9 cellular contexts compared by ENCODE assay signal in genomic region chr18:22913861-22914260, GRCh38. TPM values are rescaled to one million over a fixed set of nuclear protein-coding genes. Genes with fewer than 3 reads are reported as not detected.
A peak's percentile ranks its signal among the peaks of the same experiment; 100 is the strongest.
DNase-seq lines count a peak whose midpoint lies in the region; ATAC-seq and TF ChIP-seq lines count a peak whose summit lies in the region.
"Had no signal": no experiment of that assay in that cellular context is flagged by ENCODE, and none has a peak within 500 bp of the region (broad histone marks: within the 10 kb centered on the region; RNA-seq: fewer than 3 reads in every experiment).

No MANE protein-coding gene starts in this region.

- peak overlapping the region; percentile 81 for H3K9ac ChIP-seq in mammary epithelial cell (ENCODE audit: insufficient read depth, low read length)

- no peak for TF ChIP-seq EP300 in sigmoid colon (IDR thresholded peaks at IDR 0.05)

- peak; percentile 79 for ATAC-seq in lung (ENCODE audit: insufficient read depth, low FRiP score)

- no peak overlapping the region for H2AFZ ChIP-seq in mammary epithelial cell (ENCODE audit: low read depth, low read length)

- no peaks in the 10 kb centered on the region for H3K9me3 ChIP-seq in mammary epithelial cell (replicated peaks; ENCODE audit: insufficient read depth, low read length)
- H3K9me3 ChIP-seq in lung (ENCODE audit: control insufficient read depth in 2 of 2, insufficient read depth in 1 of 2, low read length in 1 of 2) = no peaks in the 10 kb centered on the region
- no peaks in the 10 kb centered on the region for H3K9me3 ChIP-seq in sigmoid colon

- H3K4me3 ChIP-seq in mammary epithelial cell (replicated peaks in 1 of 3; ENCODE audit: insufficient read depth in 1 of 3, low read depth in 2 of 3, low read length in 3 of 3) (peak overlapping the region; percentile 41 to 99 (median 83)), lung (no peak overlapping the region), sigmoid colon (no peak overlapping the region)

- H3K4me3 Mint-ChIP-seq in activated naive CD8-positive, alpha-beta T cell treated with anti-CD3 and anti-CD28 coated beads for 36 hours = no peak overlapping the region

- CTCF ChIA-PET in mammary epithelial cell (lab: Charles Lee; ENCODE audit: low non-redundant PET) = interaction anchor here (0.7 kb wide), 1 partner anchor 86 kb away, joined by 3 read pairs; no protein-coding TSS in a partner anchor

- H3K27me3 ChIP-seq in mammary epithelial cell (ENCODE audit: insufficient read depth, low read length) (no peaks in the 10 kb centered on the region), lung (ENCODE audit: control insufficient read depth, insufficient read depth) (no peaks in the 10 kb centered on the region), sigmoid colon (no peaks in the 10 kb centered on the region)

- peak overlapping the region; percentile 83 for H3K27ac ChIP-seq in mammary epithelial cell (ENCODE audit: insufficient read depth, low read depth, low read length)
- no peak overlapping the region for H3K27ac ChIP-seq in lung (ENCODE audit: low read depth in 1 of 2, low read length in 1 of 2)
- H3K27ac ChIP-seq in sigmoid colon = no peak overlapping the region

- H3K4me1 ChIP-seq in mammary epithelial cell (ENCODE audit: insufficient read depth, low read length) (peaks cover 26% of the 10 kb centered on the region), lung (ENCODE audit: control insufficient read depth in 2 of 2, insufficient read depth in 2 of 2, low read length in 2 of 2) (no peaks in the 10 kb centered on the region), sigmoid colon (no peaks in the 10 kb centered on the region)

- no peak overlapping the region for H3K27ac Mint-ChIP-seq in activated naive CD8-positive, alpha-beta T cell treated with anti-CD3 and anti-CD28 coated beads for 36 hours

- H3K4me2 ChIP-seq in mammary epithelial cell (ENCODE audit: insufficient read depth, low read depth, low read length) = peak overlapping the region; percentile 89

- no peaks in the 10 kb centered on the region for H3K4me1 Mint-ChIP-seq in activated naive CD8-positive, alpha-beta T cell treated with anti-CD3 and anti-CD28 coated beads for 36 hours

- H3K27me3 Mint-ChIP-seq in activated naive CD8-positive, alpha-beta T cell treated with anti-CD3 and anti-CD28 coated beads for 36 hours = peaks cover 5% of the 10 kb centered on the region

- peaks cover 2% of the 10 kb centered on the region for H3K36me3 Mint-ChIP-seq in activated naive CD8-positive, alpha-beta T cell treated with anti-CD3 and anti-CD28 coated beads for 36 hours

- DNase-seq in COR-L47 (lab: John Stamatoyannopoulos, UW) (peak; percentile 73), NCI-H1417 (lab: John Stamatoyannopoulos, UW) (peak in 2 of 3 experiments; percentile 82 to 96), mammary epithelial cell (peak; percentile 96), lung (ENCODE audit: low spot score) (peak; percentile 82), sigmoid colon (no peak)
- no peak for DNase-seq in activated naive CD8-positive, alpha-beta T cell treated with anti-CD3 and anti-CD28 coated beads for 36 hours
- DNase-seq in activated T-cell treated with anti-CD3 and anti-CD28 coated beads, Interleukin-2, amount 50 U/mL, for 1 hour = no peak
- DNase-seq in activated naive CD4-positive, alpha-beta T cell treated with Interleukin-2 at 50 U/mL for 16 hours = no peak
- DNase-seq: ACHN had no signal

- H3K79me2 ChIP-seq in mammary epithelial cell (ENCODE audit: insufficient read depth, low read length) = peaks cover 44% of the 10 kb centered on the region

- H3K36me3 ChIP-seq in mammary epithelial cell (ENCODE audit: insufficient read depth, low read length) (peaks cover 7% of the 10 kb centered on the region), lung (ENCODE audit: control insufficient read depth in 2 of 2, insufficient read depth in 2 of 2, low read length in 2 of 2) (no peaks in the 10 kb centered on the region), sigmoid colon (no peaks in the 10 kb centered on the region)

- no peaks in the 10 kb centered on the region for H4K20me1 ChIP-seq in mammary epithelial cell (ENCODE audit: insufficient read depth, low read length)

- TF ChIP-seq CTCF in mammary epithelial cell (conservative IDR thresholded peaks at IDR 0.05 in 1 of 2, IDR thresholded peaks at IDR 0.05 in 1 of 2; ENCODE audit: extremely low read depth in 1 of 2, insufficient read depth in 1 of 2, low read depth in 1 of 2, low read length in 2 of 2) (no peak), lung (IDR thresholded peaks at IDR 0.05; ENCODE audit: control extremely low read depth, extremely low read depth) (no peak), sigmoid colon (IDR thresholded peaks at IDR 0.05) (no peak)

- no peak for TF ChIP-seq POLR2A in sigmoid colon (IDR thresholded peaks at IDR 0.05)

- H3K9me3 Mint-ChIP-seq in activated naive CD8-positive, alpha-beta T cell treated with anti-CD3 and anti-CD28 coated beads for 36 hours = no peaks in the 10 kb centered on the region

- intact Hi-C loops in mammary epithelial cell (cut with micrococcal nuclease) (loop anchor here (1.0 kb wide), 6 partner anchors 19 to 100 kb away; partner anchors contain the start of gene RBBP8), sigmoid colon (cut with DNase I) (no loop called here)

- in situ Hi-C loops in mammary epithelial cell (cut with MboI; ENCODE audit: low sequenced_read_pairs in 2 of 2) = no loop called here

- dilution Hi-C loops in mammary epithelial cell (cut with HindIII; ENCODE audit: low sequenced_read_pairs) = loop anchor here (5.0 kb wide), 1 partner anchor 57 kb away; no protein-coding TSS in a partner anchor

- no TSS peak for BruUV-seq in mammary epithelial cell (replicated peaks; lab: Mats Ljungman, UMichigan)

- WGBS in mammary epithelial cell (ENCODE audit: low coverage, missing lambda C conversion rate) = 0% methylated on average over 3 of the region's 3 CpGs
- 61 to 83% methylated on average over 3 of the region's 3 CpGs for WGBS in lung, 2 donors
- 18 to 56% methylated on average over 3 of the region's 3 CpGs for WGBS in sigmoid colon, 2 donors

RNA-seq across cellular contexts. Expression of gene RBBP8, which starts 19.3 kb away (rescaled TPM):
- total RNA-seq in mammary epithelial cell (100 to 1,000 TPM; 165 to 692 TPM), lung (10 to 100 TPM; 30.8 to 33.8 TPM), sigmoid colon (10 to 100 TPM; 10.3 to 22.7 (median 14.7) TPM)
- polyA plus RNA-seq in mammary epithelial cell (91.8 TPM), lung (10 to 100 TPM; 24.9 to 64.3 TPM), sigmoid colon (10 to 100 TPM; 23.3 to 30.7 (median 23.4) TPM)
- polyA minus RNA-seq in mammary epithelial cell = 59.2 TPM
- total RNA-seq in activated naive CD8-positive, alpha-beta T cell treated with anti-CD3 and anti-CD28 coated beads for 36 hours = 10 to 100 TPM; 81.5 to 85.3 TPM

Comparison
In these comparisons a context has a peak if more than half of its experiments do, and no peak if none do; other contexts are left out.
1. DNase-seq: peak in COR-L47 (single experiment), NCI-H1417 (2 of 3), mammary epithelial cell (single experiment) and lung (single experiment); none in activated naive CD8-positive, alpha-beta T cell treated with anti-CD3 and anti-CD28 coated beads for 36 hours (single experiment), sigmoid colon (single experiment), activated T-cell treated with anti-CD3 and anti-CD28 coated beads, Interleukin-2, amount 50 U/mL, for 1 hour (single experiment) and activated naive CD4-positive, alpha-beta T cell treated with Interleukin-2 at 50 U/mL for 16 hours (single experiment).
2. H3K4me3 ChIP-seq: peak in mammary epithelial cell (3 of 3); none in lung (single experiment) and sigmoid colon (0 of 4).